In the genomic region with DNA sequence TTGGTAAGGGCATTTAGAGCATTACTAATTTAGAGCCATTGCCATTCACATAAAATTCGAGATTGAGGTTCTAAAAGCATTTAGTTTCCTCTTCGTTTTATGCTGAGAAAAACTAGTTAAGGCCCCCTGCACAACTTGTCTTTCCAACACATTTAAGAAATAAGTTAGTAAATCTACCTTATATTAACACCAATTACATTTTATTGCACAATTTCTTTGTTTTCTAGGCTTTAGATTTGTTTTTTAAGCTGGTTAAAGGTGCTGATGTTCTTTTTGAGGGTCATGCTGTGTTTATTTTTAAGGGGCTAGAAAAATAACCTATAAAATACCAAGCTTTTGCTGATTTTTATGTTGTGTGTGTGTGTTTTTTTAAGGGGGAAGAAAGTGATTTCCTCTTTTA, we compare ENCODE assay signal across 9 cellular contexts. TPM values are rescaled to one million over a fixed set of nuclear protein-coding genes. Genes with fewer than 3 reads are reported as not detected.
DNase-seq lines count a peak whose midpoint lies in the region; ATAC-seq, FAIRE-seq and TF ChIP-seq lines count a peak whose summit lies in the region.
"Had no signal": no experiment of that assay in that cellular context is flagged by ENCODE, and none has a peak within 500 bp of the region (broad histone marks: within the 10 kb centered on the region; RNA-seq: fewer than 3 reads in every experiment).

No MANE protein-coding gene starts in this region.

- no peak for TF ChIP-seq EP300 in GM12878 (IDR thresholded peaks at IDR 0.05; ENCODE audit: borderline replicate concordance in 1 of 2, control insufficient read depth in 1 of 2, low read depth in 2 of 2, low read length in 2 of 2)

- WGBS in GM12878 (ENCODE audit: insufficient coverage, insufficient replicate concordance, low lambda C conversion rate, missing lambda C conversion rate) = 3% methylated on average over 2 of the region's 2 CpGs
- 0% methylated on average over 1 of the region's 2 CpGs; no CpG with 5 or more reads in 1 of the 2 experiments for WGBS in mesodermal cell (ENCODE audit: insufficient coverage in 2 of 2), 2 experiments

- peaks cover 88% of the 10 kb centered on the region for H3K79me2 ChIP-seq in GM12878 (ENCODE audit: control insufficient read depth, insufficient read depth, low read length)

- POLR2A ChIA-PET in A673 (lab: Charles Lee; ENCODE audit: low non-redundant PET) = no interaction called here
- POLR2A ChIA-PET in GM12878 (lab: Charles Lee) = interaction anchor here (0.6 to 9.1 kb wide), 8 partner anchors 10 to 269 kb away, joined by 3 to 62 read pairs (median 10); no protein-coding TSS in a partner anchor

- TF ChIP-seq RAD21 in GM12878 (IDR thresholded peaks at IDR 0.05; ENCODE audit: insufficient read depth, low read depth, low read length) = no peak

- H3K4me1 ChIP-seq in A673 (ENCODE audit: insufficient read depth, low read length, poor library complexity, severe bottlenecking) (peaks cover 24% of the 10 kb centered on the region), GM12878 (ENCODE audit: control insufficient read depth, insufficient read depth, low read length) (peaks cover 12% of the 10 kb centered on the region), mesodermal cell (ENCODE audit: control insufficient read depth, insufficient read depth, low read length, poor library complexity, severe bottlenecking) (peaks cover 22% of the 10 kb centered on the region)

- RAD21 ChIA-PET in GM12878 (lab: Charles Lee; ENCODE audit: unreplicated experiment) = interaction anchor here (1.2 to 7.9 kb wide), 9 partner anchors 9 to 111 kb away, joined by 3 to 109 read pairs (median 5); no protein-coding TSS in a partner anchor

- no peak overlapping the region for H3K27ac ChIP-seq in A673 (ENCODE audit: low read depth, low read length, poor library complexity, severe bottlenecking)
- peak overlapping the region; percentile 89 for H3K27ac ChIP-seq in GM12878 (ENCODE audit: control insufficient read depth, insufficient read depth)
- H3K27ac ChIP-seq in mesodermal cell (ENCODE audit: low read depth, low read length, severe bottlenecking) = no peak overlapping the region

- in situ Hi-C loops in GM12878 (cut with MboI) = no loop called here

- no peak for TF ChIP-seq POLR2A in GM12878 (IDR thresholded peaks at IDR 0.05; ENCODE audit: low read depth, low read length)

- SMC1A ChIA-PET in GM12878 (lab: Charles Lee; ENCODE audit: uncharacterized antibody, unreplicated experiment) = interaction anchor here (0.9 to 13.3 kb wide), 12 partner anchors 12 to 259 kb away, joined by 3 to 164 read pairs (median 6); no protein-coding TSS in a partner anchor

- ATAC-seq in GM12878 = no peak
- ATAC-seq in GM21367 (IDR thresholded peaks at IDR 0.05; ENCODE audit: unreplicated experiment) = no peak

- no TSS peak for BruUV-seq in A673 (replicated peaks; lab: Mats Ljungman, UMichigan)
- no TSS peak for BruUV-seq in GM12878 (replicated peaks; lab: Mats Ljungman, UMichigan)

- no peak overlapping the region for H2AFZ ChIP-seq in GM12878 (ENCODE audit: control insufficient read depth, low read depth, low read length)

- H3K36me3 ChIP-seq in A673 (ENCODE audit: insufficient read depth, low read length, poor library complexity, severe bottlenecking) (peaks cover 9% of the 10 kb centered on the region), GM12878 (ENCODE audit: control insufficient read depth in 2 of 2, insufficient read depth in 2 of 2, low read length in 1 of 2) (peaks cover 0 to 3% of the 10 kb centered on the region in 2 experiments; a peak in 1 of 4 replicates), mesodermal cell (ENCODE audit: control insufficient read depth, insufficient read depth, low read length) (peaks cover 16% of the 10 kb centered on the region)

- intact Hi-C loops in A673 (cut with micrococcal nuclease; ENCODE audit: unreplicated experiment) = no loop called here
- intact Hi-C loops in GM12878 (cut with micrococcal nuclease; ENCODE audit: unreplicated experiment) = loop anchor here (2.0 to 10.0 kb wide), 4 partner anchors 80 to 614 kb away; a partner anchor contains a TSS

- DNase-seq in A673 (ENCODE audit: low spot score) = no peak
- DNase-seq in HFF-Myc (ENCODE audit: extremely low read depth, low read depth) = no peak
- no peak for DNase-seq in GM12878 (ENCODE audit: low read depth, low spot score)
- no peak for DNase-seq in foreskin melanocyte
- no peak for DNase-seq in NOMO-1 treated with dmso at 0.1 percent for 144 hours (lab: John Stamatoyannopoulos, UW; ENCODE audit: unreplicated experiment)
- no peak for DNase-seq in stimulated activated naive CD4-positive, alpha-beta T cell (lab: John Stamatoyannopoulos, UW)

- H3K27me3 ChIP-seq in A673 (replicated peaks; ENCODE audit: insufficient read depth, low read depth, low read length, poor library complexity) (no peaks in the 10 kb centered on the region), GM12878 (replicated peaks in 1 of 2; ENCODE audit: control insufficient read depth in 2 of 2, insufficient read depth in 2 of 2, low read length in 1 of 2) (no peaks in the 10 kb centered on the region)

- peak overlapping the region; percentile 93 for H3K9ac ChIP-seq in GM12878 (ENCODE audit: control insufficient read depth, insufficient read depth, low read length)

- H3K4me2 ChIP-seq in GM12878 (ENCODE audit: control insufficient read depth, insufficient read depth) = peak overlapping the region; percentile 91

- CTCF ChIA-PET in A673 (lab: Charles Lee) = no interaction called here
- CTCF ChIA-PET in GM12878 (lab: Yijun Ruan, JAX) = interaction anchor here (0.9 to 7.4 kb wide), 7 partner anchors 10 to 149 kb away, joined by 3 to 36 read pairs (median 9); a partner anchor contains a TSS

- no peak for TF ChIP-seq CTCF in A673 (conservative IDR thresholded peaks at IDR 0.05; ENCODE audit: low read depth, low read length)
- TF ChIP-seq CTCF in HFF-Myc (IDR thresholded peaks at IDR 0.05; ENCODE audit: low read depth, low read length, missing control alignments) = no peak
- no peak for TF ChIP-seq CTCF in GM12878 (IDR thresholded peaks at IDR 0.05 in 2 of 3, conservative IDR thresholded peaks at IDR 0.05 in 1 of 3; ENCODE audit: control insufficient read depth in 2 of 3, extremely low read depth in 1 of 3, insufficient read depth in 1 of 3, low read depth in 3 of 3, low read length in 3 of 3)

- no peak for FAIRE-seq in GM12878 (lab: Jason Lieb, UNC)
- FAIRE-seq: G401.6 had no signal

- H4K20me1 ChIP-seq in GM12878 (ENCODE audit: control insufficient read depth, insufficient read depth) = no peaks in the 10 kb centered on the region

- H3K9me3 ChIP-seq in A673 (ENCODE audit: low read depth, low read length, poor library complexity, severe bottlenecking) (no peaks in the 10 kb centered on the region), GM12878 (replicated peaks; ENCODE audit: control insufficient read depth, insufficient read depth, low read length) (no peaks in the 10 kb centered on the region), mesodermal cell (ENCODE audit: control insufficient read depth, low read length) (no peaks in the 10 kb centered on the region)

- H3K4me3 ChIP-seq in A673 (ENCODE audit: low read depth, low read length, poor library complexity, severe bottlenecking) (peak overlapping the region; percentile 83), HFF-Myc (replicated peaks; ENCODE audit: low read depth, low read length) (peak overlapping the region; percentile 95), GM12878 (peak overlapping the region; percentile 95), mesodermal cell (ENCODE audit: extremely low read depth, insufficient read depth, low read length, poor library complexity, severe bottlenecking) (peak overlapping the region; percentile 93)

RNA-seq across cellular contexts. Expression of a gene that starts 1.2 kb away (rescaled TPM):
- 28.7 and 30.9 TPM in 2 replicates for total RNA-seq in A673 (2021)
- 342 and 348 TPM in 2 replicates for total RNA-seq in GM12878 (2013; cell fraction: nucleolus; rRNA removed)
- total RNA-seq in GM12878 (2014; rRNA removed) = 56.0 and 70.0 TPM in 2 replicates
- total RNA-seq in GM12878 (2014; rRNA removed; fragmentation: Illumina TruSeq; extraction: Trizol) = 67.5 and 68.8 TPM in 2 replicates
- 51.8 and 53.6 TPM in 2 replicates for total RNA-seq in GM12878 (2021)
- 23.6 TPM for polyA plus RNA-seq in GM12878 (2011; ENCODE audit: low read depth)
- polyA plus RNA-seq in GM12878 (2011; rRNA removed) = 77.9 and 125 TPM in 2 replicates
- 25.7 and 33.4 TPM in 2 replicates for polyA plus RNA-seq in GM12878 (2011; cell fraction: cytosol; rRNA removed)
- polyA plus RNA-seq in GM12878 (2011; cell fraction: nucleus; rRNA removed) = 40.1 and 49.8 TPM in 2 replicates
- polyA plus RNA-seq in GM12878 (2012) = 31.1 and 54.5 TPM in 2 replicates
- 60.1 and 83.5 TPM in 2 replicates for polyA plus RNA-seq in GM12878 (2014; fragmentation: Illumina TruSeq; extraction: Trizol)
- polyA plus RNA-seq in GM12878 (2014; fragmentation: Nextera tagmentation; extraction: Ambion mirVana) = 10 to 100 TPM; 29.4 to 55.5 TPM
- 42.4 and 52.7 TPM in 2 replicates for polyA plus RNA-seq in GM12878 (2014; rRNA removed)
- 10 to 100 TPM; 53.1 to 54.1 TPM for polyA plus RNA-seq in GM12878 (2016; fragmentation: Nextera tagmentation; extraction: Ambion mirVana)
- polyA minus RNA-seq in GM12878 (2011; rRNA and poly(A)+ RNA removed) = 71.9 and 97.9 TPM in 2 replicates
- 19.6 and 21.8 TPM in 2 replicates for polyA minus RNA-seq in GM12878 (2011; cell fraction: cytosol; rRNA and poly(A)+ RNA removed)
- 43.4 and 48.7 TPM in 2 replicates for polyA minus RNA-seq in GM12878 (2011; cell fraction: nucleus; rRNA and poly(A)+ RNA removed)
- polyA plus RNA-seq in mesodermal cell (2013, experiment 1 of 2) = 44.0 TPM
- polyA plus RNA-seq in mesodermal cell (2013, experiment 2 of 2) = 41.6 TPM

RNA-seq across cellular contexts. Expression of a gene that starts 1.4 kb away (rescaled TPM):
- total RNA-seq in A673 (2021) (17.0 and 23.7 TPM in 2 replicates), GM12878 (2014; rRNA removed) (76.0 and 80.9 TPM in 2 replicates), GM12878 (2014; rRNA removed; fragmentation: Illumina TruSeq; extraction: Trizol) (56.6 and 60.3 TPM in 2 replicates), GM12878 (2021) (39.1 and 45.3 TPM in 2 replicates)
- total RNA-seq in GM12878 (2013; cell fraction: nucleolus; rRNA removed) = 151 and 152 TPM in 2 replicates
- polyA plus RNA-seq in GM12878 (2011; ENCODE audit: low read depth) = 76.4 TPM
- polyA plus RNA-seq in GM12878 (2011; rRNA removed) (229 and 281 TPM in 2 replicates), GM12878 (2014; fragmentation: Illumina TruSeq; extraction: Trizol) (82.8 and 106 TPM in 2 replicates), GM12878 (2014; fragmentation: Nextera tagmentation; extraction: Ambion mirVana) (100 to 1,000 TPM in 1 of 2 experiments, 10 to 100 TPM in 1; 88.3 to 146 TPM), GM12878 (2014; rRNA removed) (64.1 and 88.0 TPM in 2 replicates), GM12878 (2016; fragmentation: Nextera tagmentation; extraction: Ambion mirVana) (10 to 100 TPM; 57.7 to 58.4 TPM)
- 79.5 and 115 TPM in 2 replicates for polyA plus RNA-seq in GM12878 (2011; cell fraction: cytosol; rRNA removed)
- 93.3 and 138 TPM in 2 replicates for polyA plus RNA-seq in GM12878 (2011; cell fraction: nucleus; rRNA removed)
- 82.7 and 135 TPM in 2 replicates for polyA plus RNA-seq in GM12878 (2012)
- 81.4 and 133 TPM in 2 replicates for polyA minus RNA-seq in GM12878 (2011; rRNA and poly(A)+ RNA removed)
- polyA minus RNA-seq in GM12878 (2011; cell fraction: cytosol; rRNA and poly(A)+ RNA removed) = 14.7 and 17.9 TPM in 2 replicates
- 27.7 and 29.8 TPM in 2 replicates for polyA minus RNA-seq in GM12878 (2011; cell fraction: nucleus; rRNA and poly(A)+ RNA removed)
- polyA plus RNA-seq in mesodermal cell (2013, experiment 1 of 2) = 89.7 TPM
- 91.5 TPM for polyA plus RNA-seq in mesodermal cell (2013, experiment 2 of 2)

RNA-seq across cellular contexts. Expression of a gene that starts 59.2 kb away (rescaled TPM):
- total RNA-seq in A673 (2021) = not detected in 2 replicates
- total RNA-seq in GM12878 (2013; cell fraction: nucleolus; rRNA removed) = 483 and 497 TPM in 2 replicates
- total RNA-seq in GM12878 (2014; rRNA removed) = 164 and 170 TPM in 2 replicates
- 187 and 196 TPM in 2 replicates for total RNA-seq in GM12878 (2014; rRNA removed; fragmentation: Illumina TruSeq; extraction: Trizol)
- 164 and 166 TPM in 2 replicates for total RNA-seq in GM12878 (2021)
- 73.7 TPM for polyA plus RNA-seq in GM12878 (2011; ENCODE audit: low read depth)
- polyA plus RNA-seq in GM12878 (2011; rRNA removed) = 299 and 375 TPM in 2 replicates
- polyA plus RNA-seq in GM12878 (2011; cell fraction: cytosol; rRNA removed) = 278 and 313 TPM in 2 replicates
- 458 and 613 TPM in 2 replicates for polyA plus RNA-seq in GM12878 (2011; cell fraction: nucleus; rRNA removed)
- polyA plus RNA-seq in GM12878 (2012) = 75.3 and 147 TPM in 2 replicates
- polyA plus RNA-seq in GM12878 (2014; fragmentation: Illumina TruSeq; extraction: Trizol) = 193 and 221 TPM in 2 replicates
- polyA plus RNA-seq in GM12878 (2014; fragmentation: Nextera tagmentation; extraction: Ambion mirVana) = 100 to 1,000 TPM; 149 to 200 TPM
- 149 and 157 TPM in 2 replicates for polyA plus RNA-seq in GM12878 (2014; rRNA removed)
- 100 to 1,000 TPM; 162 to 179 TPM for polyA plus RNA-seq in GM12878 (2016; fragmentation: Nextera tagmentation; extraction: Ambion mirVana)
- 404 and 526 TPM in 2 replicates for polyA minus RNA-seq in GM12878 (2011; rRNA and poly(A)+ RNA removed)
- polyA minus RNA-seq in GM12878 (2011; cell fraction: cytosol; rRNA and poly(A)+ RNA removed) = 128 and 168 TPM in 2 replicates
- 708 and 882 TPM in 2 replicates for polyA minus RNA-seq in GM12878 (2011; cell fraction: nucleus; rRNA and poly(A)+ RNA removed)
- not detected for polyA plus RNA-seq in mesodermal cell (2013, experiment 1 of 2)
- polyA plus RNA-seq in mesodermal cell (2013, experiment 2 of 2) = not detected

Comparison
In these comparisons a context has a peak if more than half of its experiments do, and no peak if none do; other contexts are left out.
1. RNA of a gene that starts 59.2 kb away (total RNA-seq): 164 to 497 TPM in GM12878; not detected in A673; every median in the first group is over 100 times any median in the second.
2. Peak in every context shown above with its lines, with median percentiles within 50 percentile points of each other: H3K4me3 ChIP-seq.